23 cellular contexts compared by ENCODE assay signal in the genomic region with DNA sequence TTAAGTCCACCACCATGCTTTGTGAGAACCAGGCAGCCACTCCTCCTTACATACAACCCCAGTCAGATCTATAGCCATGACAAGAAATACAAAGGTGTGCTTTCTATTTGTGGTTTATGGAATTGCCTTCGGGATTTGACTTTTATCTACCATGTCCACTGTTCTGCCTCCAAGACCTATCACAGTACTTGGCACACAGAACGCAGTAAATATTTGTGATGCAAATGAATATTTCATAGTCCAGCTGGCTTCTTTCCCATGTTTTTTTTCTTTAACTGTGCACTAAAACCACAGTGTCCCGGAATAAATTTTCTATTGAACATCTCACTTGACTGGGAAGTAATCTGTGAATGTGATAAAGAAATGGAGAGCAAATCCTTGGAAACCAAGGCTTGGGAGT.
A peak's percentile ranks its signal among the peaks of the same experiment; 100 is the strongest.
DNase-seq lines count a peak whose midpoint lies in the region; ATAC-seq and TF ChIP-seq lines count a peak whose summit lies in the region.
"Had no signal": no experiment of that assay in that cellular context is flagged by ENCODE, and none has a peak within 500 bp of the region (broad histone marks: within the 10 kb centered on the region; RNA-seq: fewer than 3 reads in every experiment).

No MANE protein-coding gene starts in this region.

- H3K9me3 ChIP-seq in adipocyte (ENCODE audit: control insufficient read depth, low read length) (no peaks in the 10 kb centered on the region), BE2C (no peaks in the 10 kb centered on the region)

- peaks cover 42% of the 10 kb centered on the region for H3K4me1 ChIP-seq in adipocyte (ENCODE audit: control insufficient read depth, insufficient read depth, low read length)
- H3K4me1 ChIP-seq in BE2C, result peaks cover 7% of the 10 kb centered on the region
- H3K4me1 ChIP-seq: HAP-1 had no signal

- intact Hi-C loops in left cardiac atrium (cut with DNase I), result loop anchor here in 1 of 2 donors (10.0 kb wide), 1 partner anchor 140 kb away; no protein-coding TSS in a partner anchor

- TF ChIP-seq CTCF in choroid plexus epithelial cell (conservative IDR thresholded peaks at IDR 0.05; ENCODE audit: low read depth, low read length), result no peak
- TF ChIP-seq CTCF in fibroblast of the aortic adventitia (IDR thresholded peaks at IDR 0.05; ENCODE audit: insufficient read depth, low read length), result no peak
- TF ChIP-seq CTCF in BE2C (IDR thresholded peaks at IDR 0.05; ENCODE audit: low read depth, low read length), result no peak
- no peak for TF ChIP-seq CTCF in GM20000 (IDR thresholded peaks at IDR 0.05; ENCODE audit: extremely low read depth, missing control alignments)

- H3K36me3 ChIP-seq in adipocyte (ENCODE audit: control insufficient read depth, insufficient read depth, low read length, severe bottlenecking), result no peaks in the 10 kb centered on the region
- no peaks in the 10 kb centered on the region for H3K36me3 ChIP-seq in BE2C
- H3K36me3 ChIP-seq: BLaER1 treated with 17β-estradiol and CSF1 and Interleukin-3, amounts not matched to agents 10 nM and 100 nM; HAP-1 had no signal

- no peak overlapping the region for H3K9ac ChIP-seq in adipocyte (ENCODE audit: low read length)
- H3K9ac ChIP-seq: BLaER1 treated with 17β-estradiol and CSF1 and Interleukin-3, amounts not matched to agents 10 nM and 100 nM; GM23248 had no signal

- H3K4me3 ChIP-seq in adipocyte (ENCODE audit: low read length) (peak overlapping the region; percentile 0), choroid plexus epithelial cell (ENCODE audit: low read depth, low read length) (no peak overlapping the region), fibroblast of the aortic adventitia (ENCODE audit: low read depth, low read length) (no peak overlapping the region), BE2C (ENCODE audit: low read depth, low read length) (no peak overlapping the region)
- H3K4me3 ChIP-seq: BLaER1 treated with 17β-estradiol and CSF1 and Interleukin-3, amounts not matched to agents 10 nM and 100 nM; GM23248; HAP-1; K562; PC-9 had no signal

- DNase-seq in adipocyte (ENCODE audit: low read depth), result no peak
- DNase-seq in choroid plexus epithelial cell (ENCODE audit: low read depth), result peak; percentile 10
- peak; percentile 16 for DNase-seq in fibroblast of the aortic adventitia (ENCODE audit: low read depth)
- DNase-seq in BE2C, result no peak
- no peak for DNase-seq in NCI-H2196 treated with DMSO at 0.1 percent for 48 hours (lab: John Stamatoyannopoulos, UW; ENCODE audit: unreplicated experiment)
- no peak for DNase-seq in GM20000 (ENCODE audit: low spot score)
- no peak for DNase-seq in left cardiac atrium
- DNase-seq: ACHN; CD8-positive, alpha-beta T cell; GM23248; MM.1S; NCI-H1048; NCI-H1417 treated with DMSO at 0.1 percent for 48 hours; NCI-H187; NCI-H2227 treated with DMSO at 0.1 percent for 48 hours; NCI-H510A; NCI-H748 treated with DMSO at 0.1 percent for 48 hours; PC-9; RPMI8226; SIG-M5 had no signal

- ATAC-seq in left cardiac atrium, result no peak
- ATAC-seq: CD8-positive, alpha-beta T cell; K562 had no signal

- no peaks in the 10 kb centered on the region for H3K27me3 ChIP-seq in adipocyte (replicated peaks; ENCODE audit: control insufficient read depth, insufficient read depth, low read length)
- no peaks in the 10 kb centered on the region for H3K27me3 ChIP-seq in BE2C
- H3K27me3 ChIP-seq: BLaER1 treated with 17β-estradiol and CSF1 and Interleukin-3, amounts not matched to agents 10 nM and 100 nM had no signal

Comparison
In these comparisons a context has a peak if more than half of its experiments do, and no peak if none do; other contexts are left out.
1. DNase-seq: peak in choroid plexus epithelial cell (single experiment) and fibroblast of the aortic adventitia (single experiment); none in adipocyte (single experiment), BE2C (single experiment), NCI-H2196 treated with DMSO at 0.1 percent for 48 hours (single experiment), GM20000 (single experiment) and left cardiac atrium (single experiment).